ENCODE assay signal across 8 cellular contexts in the genomic region with DNA sequence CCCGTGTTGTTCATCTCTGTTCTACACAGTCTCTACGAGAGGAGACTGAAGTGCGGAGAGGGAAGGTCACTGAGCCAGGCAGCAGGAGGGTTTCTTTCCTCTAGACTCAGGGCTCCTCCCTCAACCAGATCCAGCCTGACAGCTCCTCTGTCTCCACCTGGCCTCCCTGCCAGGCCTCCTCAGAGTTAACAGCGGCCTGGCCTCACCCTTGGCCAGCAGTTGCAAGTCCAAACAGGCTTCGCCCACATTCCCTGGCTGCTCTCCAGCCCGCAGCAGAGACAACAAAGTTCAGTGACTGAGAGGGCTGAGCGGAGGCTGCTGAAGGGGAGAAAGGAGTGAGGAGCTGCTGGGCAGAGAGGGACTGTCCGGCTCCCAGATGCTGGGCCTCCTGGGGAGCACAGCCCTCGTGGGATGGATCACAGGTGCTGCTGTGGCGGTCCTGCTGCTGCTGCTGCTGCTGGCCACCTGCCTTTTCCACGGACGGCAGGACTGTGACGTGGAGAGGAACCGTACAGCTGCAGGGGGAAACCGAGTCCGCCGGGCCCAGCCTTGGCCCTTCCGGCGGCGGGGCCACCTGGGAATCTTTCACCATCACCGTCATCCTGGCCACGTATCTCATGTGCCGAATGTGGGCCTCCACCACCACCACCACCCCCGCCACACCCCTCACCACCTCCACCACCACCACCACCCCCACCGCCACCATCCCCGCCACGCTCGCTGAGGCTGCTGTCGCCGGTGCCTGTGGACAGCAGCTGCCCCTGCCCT. TPM values are rescaled to one million over a fixed set of nuclear protein-coding genes. Genes with fewer than 3 reads are reported as not detected.
DNase-seq lines count a peak whose midpoint lies in the region; ATAC-seq, FAIRE-seq and TF ChIP-seq lines count a peak whose summit lies in the region.

Gene HRCT1, plus strand, starts transcription at position 291 of the 768 bp plus-strand sequence. Its CDS starts 86 bp downstream, at position 377.

- H3K27ac ChIP-seq in mucosa of rectum (ENCODE audit: low read depth in 2 of 2, low read length in 2 of 2): peak within 1 kb of the TSS; percentile 97
- no peak within 1 kb of the TSS for H3K27ac ChIP-seq in OCI-LY7 (ENCODE audit: low read depth, low read length, poor library complexity, severe bottlenecking)

- no peaks in the 10 kb centered on the region for H3K9me2 ChIP-seq in OCI-LY7 (ENCODE audit: insufficient read depth, low read length)

- H4K20me1 ChIP-seq in OCI-LY7 (ENCODE audit: insufficient read depth, low read length): no peaks in the 10 kb centered on the region

- peak within 1 kb of the TSS; percentile 51 for H3K4me3 Mint-ChIP-seq in endothelial cell (ENCODE audit: unreplicated experiment)

- CTCF ChIA-PET in OCI-LY7 (lab: Charles Lee; ENCODE audit: unreplicated experiment): interaction anchor here (0.6 kb wide), 1 partner anchor 81 kb away, joined by 3 read pairs; no protein-coding TSS in a partner anchor

- no peak within 1 kb of the TSS for H2AFZ ChIP-seq in OCI-LY7 (ENCODE audit: low read length)

- intact Hi-C loops in OCI-LY7 (cut with micrococcal nuclease; ENCODE audit: unreplicated experiment): no loop called here

- H3K27ac Mint-ChIP-seq in endothelial cell (ENCODE audit: unreplicated experiment): peak within 1 kb of the TSS; percentile 99

- DNase-seq in DMS 273 (lab: John Stamatoyannopoulos, UW; ENCODE audit: unreplicated experiment) (peak; percentile 89), NCI-H774 (lab: John Stamatoyannopoulos, UW) (peak; percentile 33), endothelial cell (ENCODE audit: low spot score) (no peak), OCI-LY7 (ENCODE audit: low spot score) (no peak), GM12891 (ENCODE audit: insufficient read length, low spot score) (no peak)

- H3K4me3 ChIP-seq in mucosa of rectum (ENCODE audit: low read length in 2 of 2): peak within 1 kb of the TSS; percentile 61 to 68
- no peak within 1 kb of the TSS for H3K4me3 ChIP-seq in OCI-LY7 (ENCODE audit: low read depth, low read length, poor library complexity, severe bottlenecking)

- peaks cover 36% of the 10 kb centered on the region for H3K27me3 Mint-ChIP-seq in endothelial cell (ENCODE audit: unreplicated experiment)

- H3K36me3 Mint-ChIP-seq in endothelial cell (ENCODE audit: low read depth, unreplicated experiment): peaks cover 7% of the 10 kb centered on the region

- no peaks in the 10 kb centered on the region for H3K9me3 Mint-ChIP-seq in endothelial cell (ENCODE audit: unreplicated experiment)

- no peak within 1 kb of the TSS for H3K4me2 ChIP-seq in OCI-LY7 (ENCODE audit: low read length)

- H3K36me3 ChIP-seq in mucosa of rectum (ENCODE audit: control insufficient read depth in 2 of 2, insufficient read depth in 2 of 2, low read length in 2 of 2): no peaks in the 10 kb centered on the region
- no peaks in the 10 kb centered on the region for H3K36me3 ChIP-seq in OCI-LY7 (ENCODE audit: insufficient read depth, low read length)

- H3K4me1 Mint-ChIP-seq in endothelial cell (ENCODE audit: unreplicated experiment): peaks cover 75% of the 10 kb centered on the region

- TF ChIP-seq CTCF in endothelial cell (IDR thresholded peaks at IDR 0.05; ENCODE audit: unreplicated experiment) (no peak), OCI-LY7 (conservative IDR thresholded peaks at IDR 0.05; ENCODE audit: low read length) (no peak)

- no peak for TF ChIP-seq POLR2A in GM12891 (IDR thresholded peaks at IDR 0.05; ENCODE audit: low read depth, low read length)

- no peaks in the 10 kb centered on the region for H3K27me3 ChIP-seq in mucosa of rectum (ENCODE audit: control insufficient read depth in 2 of 2, insufficient read depth in 2 of 2, low read length in 2 of 2)

- no peaks in the 10 kb centered on the region for H3K9me3 ChIP-seq in mucosa of rectum (ENCODE audit: control insufficient read depth in 2 of 2, low read length in 2 of 2)
- H3K9me3 ChIP-seq in OCI-LY7 (ENCODE audit: low read length): no peaks in the 10 kb centered on the region

- no peak for FAIRE-seq in GM12891 (lab: Jason Lieb, UNC)

- H3K4me1 ChIP-seq in mucosa of rectum (ENCODE audit: control insufficient read depth in 2 of 2, insufficient read depth in 2 of 2, low read length in 2 of 2) (peaks cover 74 to 82% of the 10 kb centered on the region in 2 donors), OCI-LY7 (ENCODE audit: insufficient read depth, low read length, poor library complexity, severe bottlenecking) (peaks cover 6% of the 10 kb centered on the region)

- POLR2A ChIA-PET in OCI-LY7 (lab: Charles Lee): no interaction called here

- H3K79me2 ChIP-seq in OCI-LY7 (ENCODE audit: insufficient read depth, low read depth, low read length): no peaks in the 10 kb centered on the region

- ATAC-seq in HG03520 (IDR thresholded peaks at IDR 0.05; ENCODE audit: unreplicated experiment) (no peak), HG03175 (IDR thresholded peaks at IDR 0.05; ENCODE audit: unreplicated experiment) (no peak)

- peak within 1 kb of the TSS; percentile 69 to 84 for H3K9ac ChIP-seq in mucosa of rectum (ENCODE audit: low read depth in 1 of 2, low read length in 2 of 2)

- no TSS peak for BruUV-seq in OCI-LY7 (replicated peaks; lab: Mats Ljungman, UMichigan)

TF ChIP-seq in GM12891, 5 proteins besides CTCF, POLR2A, EP300 and RAD21:
- TF ChIP-seq TAF1 (IDR thresholded peaks at IDR 0.05; ENCODE audit: low read depth, low read length) (no peak), PAX5 (IDR thresholded peaks at IDR 0.05; ENCODE audit: insufficient read depth, low read length, severe bottlenecking) (no peak), SPI1 (IDR thresholded peaks at IDR 0.05; ENCODE audit: low read depth, low read length) (no peak), POLR2AphosphoS5 (IDR thresholded peaks at IDR 0.05; ENCODE audit: low read depth, low read length) (no peak), POU2F2 (IDR thresholded peaks at IDR 0.05; ENCODE audit: low read depth, low read length) (no peak)

RNA-seq across cellular contexts. Expression of gene HRCT1, which starts in this region (rescaled TPM):
- total RNA-seq in endothelial cell (ENCODE audit: unreplicated experiment) (0.87 TPM), OCI-LY7 (2022) (not detected in 2 replicates)
- not detected in 2 replicates for total RNA-seq in OCI-LY7 (2014; rRNA removed; shearing (Covaris generic))
- not detected for polyA plus RNA-seq in GM12891 (2012; ENCODE audit: low read depth, missing spikeins)

Comparison
In these comparisons a context has a peak if more than half of its experiments do, and no peak if none do; other contexts are left out.
1. DNase-seq: peak in DMS 273 (single experiment) and NCI-H774 (single experiment); none in endothelial cell (single experiment), OCI-LY7 (single experiment) and GM12891 (single experiment).